ENCODE assay signal across 9 cellular contexts in genomic region chr14:74302160-74302628, GRCh38. TPM values are rescaled to one million over a fixed set of nuclear protein-coding genes. Genes with fewer than 3 reads are reported as not detected.
A peak's percentile ranks its signal among the peaks of the same experiment; 100 is the strongest.
DNase-seq lines count a peak whose midpoint lies in the region; ATAC-seq and TF ChIP-seq lines count a peak whose summit lies in the region.
"Had no signal": no experiment of that assay in that cellular context is flagged by ENCODE, and none has a peak within 500 bp of the region (broad histone marks: within the 10 kb centered on the region; RNA-seq: fewer than 3 reads in every experiment).

No MANE protein-coding gene starts in this region.

- H3K27me3 ChIP-seq in Peyer's patch (no peaks in the 10 kb centered on the region), kidney epithelial cell (ENCODE audit: control insufficient read depth, insufficient read depth, low read length) (no peaks in the 10 kb centered on the region)

- H3K9me3 ChIP-seq in Peyer's patch, result no peaks in the 10 kb centered on the region

- no peaks in the 10 kb centered on the region for H3K9me3 Mint-ChIP-seq in stimulated activated naive CD8-positive, alpha-beta T cell treated with anti-CD3 and anti-CD28 coated beads, Interleukin-15, Interleukin-2, amounts not matched to agents 100 ng/mL and 50 ng/mL, for 24 hours

- H3K36me3 Mint-ChIP-seq in stimulated activated naive CD8-positive, alpha-beta T cell treated with anti-CD3 and anti-CD28 coated beads, Interleukin-15, Interleukin-2, amounts not matched to agents 100 ng/mL and 50 ng/mL, for 24 hours (ENCODE audit: low read depth), result peaks cover 18% of the 10 kb centered on the region

- H3K4me1 ChIP-seq in Peyer's patch, result peaks cover 0 to 15% (median 3%) of the 10 kb centered on the region in 4 donors

- H3K4me3 Mint-ChIP-seq in stimulated activated naive CD8-positive, alpha-beta T cell treated with anti-CD3 and anti-CD28 coated beads, Interleukin-15, Interleukin-2, amounts not matched to agents 100 ng/mL and 50 ng/mL, for 24 hours, result peak overlapping the region; percentile 98

- DNase-seq in Peyer's patch (no peak), caudate nucleus (lab: John Stamatoyannopoulos, UW) (peak in 6 of 61 donors; percentile 12 to 42 (median 21)), kidney epithelial cell (ENCODE audit: low read depth) (peak; percentile 14)

- no peaks in the 10 kb centered on the region for H3K27me3 Mint-ChIP-seq in stimulated activated naive CD8-positive, alpha-beta T cell treated with anti-CD3 and anti-CD28 coated beads, Interleukin-15, Interleukin-2, amounts not matched to agents 100 ng/mL and 50 ng/mL, for 24 hours

- H3K4me3 ChIP-seq in Peyer's patch (peak overlapping the region; percentile 68 to 88 (median 84)), kidney epithelial cell (ENCODE audit: low read depth, low read length) (peak overlapping the region; percentile 66)

- peak overlapping the region; percentile 95 for H3K27ac Mint-ChIP-seq in stimulated activated naive CD8-positive, alpha-beta T cell treated with anti-CD3 and anti-CD28 coated beads, Interleukin-15, Interleukin-2, amounts not matched to agents 100 ng/mL and 50 ng/mL, for 24 hours

- no peak for TF ChIP-seq POLR2A in Peyer's patch (IDR thresholded peaks at IDR 0.05)
- TF ChIP-seq POLR2A in GM18505 (IDR thresholded peaks at IDR 0.05; ENCODE audit: borderline replicate concordance, extremely low read depth, insufficient read depth, insufficient read length), result no peak

- H3K36me3 ChIP-seq in Peyer's patch (peaks cover 0 to 16% (median 0%) of the 10 kb centered on the region in 3 donors), kidney epithelial cell (ENCODE audit: control insufficient read depth, insufficient read depth, low read length) (no peaks in the 10 kb centered on the region)

- TF ChIP-seq CTCF in C4-2B (conservative IDR thresholded peaks at IDR 0.05) (no peak), Peyer's patch (IDR thresholded peaks at IDR 0.05) (peak in 5 of 6 experiments; percentile 39 to 71 (median 57)), kidney epithelial cell (IDR thresholded peaks at IDR 0.05; ENCODE audit: insufficient read depth, low read length, poor library complexity, severe bottlenecking) (peak; percentile 49)

- ATAC-seq in GM18520 (IDR thresholded peaks at IDR 0.05; ENCODE audit: unreplicated experiment), result peak; percentile 25
- ATAC-seq in HG03460 (IDR thresholded peaks at IDR 0.05; ENCODE audit: unreplicated experiment), result peak; percentile 43
- ATAC-seq in GM18505 (IDR thresholded peaks at IDR 0.05; ENCODE audit: unreplicated experiment), result no peak

- H3K27ac ChIP-seq in C4-2B (peak overlapping the region; percentile 61), Peyer's patch (peak overlapping the region; percentile 78 to 91 (median 85)), caudate nucleus (ENCODE audit: low read depth, low read length) (peak overlapping the region; percentile 62)

- H3K4me1 Mint-ChIP-seq in stimulated activated naive CD8-positive, alpha-beta T cell treated with anti-CD3 and anti-CD28 coated beads, Interleukin-15, Interleukin-2, amounts not matched to agents 100 ng/mL and 50 ng/mL, for 24 hours (ENCODE audit: low read depth), result peaks cover 32% of the 10 kb centered on the region

RNA-seq across cellular contexts. Expression of gene ABCD4, which starts 0.5 kb away (rescaled TPM):
- 100 to 1,000 TPM in 3 of 4 donors, 10 to 100 TPM in 1; 89.1 to 139 (median 107) TPM for total RNA-seq in Peyer's patch
- 61.1 and 63.7 TPM in 2 replicates for total RNA-seq in kidney epithelial cell

RNA-seq across cellular contexts. Expression of gene VRTN, which starts 46.1 kb away (rescaled TPM):
- total RNA-seq in Peyer's patch (under 1 TPM in 1 of 4 donors, not detected in 3; 0.57 TPM), kidney epithelial cell (not detected in 2 replicates)
- total RNA-seq: activated CD8-positive, alpha-beta memory T cell treated with anti-CD3 and anti-CD28 coated beads for 36 hours had no signal
